In genomic region chr6:16731503-16732018, GRCh38 we compare ENCODE assay signal across 8 cellular contexts. TPM values are rescaled to one million over a fixed set of nuclear protein-coding genes. Genes with fewer than 3 reads are reported as not detected.
DNase-seq lines count a peak whose midpoint lies in the region; ATAC-seq, FAIRE-seq and TF ChIP-seq lines count a peak whose summit lies in the region.

No MANE protein-coding gene starts in this region.

- no peaks in the 10 kb centered on the region for H3K27me3 ChIP-seq in psoas muscle (ENCODE audit: insufficient read depth in 3 of 3, low read length in 2 of 3)

- no peaks in the 10 kb centered on the region for H3K36me3 ChIP-seq in psoas muscle (ENCODE audit: insufficient read depth in 1 of 2, low read depth in 1 of 2)

- H3K27ac ChIP-seq in psoas muscle, result no peak overlapping the region

- no peak for TF ChIP-seq CTCF in GM10248 (IDR thresholded peaks at IDR 0.05; ENCODE audit: control extremely low read depth, extremely low read depth, low read depth, missing control alignments)
- TF ChIP-seq CTCF in psoas muscle (IDR thresholded peaks at IDR 0.05), result no peak

- DNase-seq in GM10248 (ENCODE audit: extremely low spot score), result peak; percentile 41
- DNase-seq in ACHN, result no peak
- no peak for DNase-seq in ecto neural progenitor cell (ENCODE audit: low spot score)
- no peak for DNase-seq in DMS 273 (lab: John Stamatoyannopoulos, UW; ENCODE audit: unreplicated experiment)
- DNase-seq in psoas muscle, result no peak

- in situ Hi-C loops in ACHN (cut with HindIII; ENCODE audit: low pct_ligation_motif_present, low pct_unique_long_range_greater_than_20kb, low sequenced_read_pairs), result no loop called here

- POLR2A ChIA-PET in GM10248 (lab: Yijun Ruan, JAX), result no interaction called here

- H3K9me3 ChIP-seq in psoas muscle, result no peaks in the 10 kb centered on the region

- H3K4me3 ChIP-seq in psoas muscle, result no peak overlapping the region

- ATAC-seq in GM21367 (IDR thresholded peaks at IDR 0.05; ENCODE audit: unreplicated experiment) (peak; percentile 96), HG03565 (IDR thresholded peaks at IDR 0.05; ENCODE audit: unreplicated experiment) (peak; percentile 98), psoas muscle (no peak)

- CTCF ChIA-PET in GM10248 (lab: Yijun Ruan, JAX), result interaction anchor here (1.2 to 2.8 kb wide), 4 partner anchors 13 to 328 kb away, joined by 3 to 10 read pairs (median 4); no protein-coding TSS in a partner anchor

- H3K4me1 ChIP-seq in psoas muscle, result peaks cover 45% of the 10 kb centered on the region

- intact Hi-C loops in psoas muscle (cut with DNase I), result no loop called here

- peak; percentile 18 for FAIRE-seq in colon (lab: Jason Lieb, UNC)

- WGBS in psoas muscle, 3 donors, result 76 to 80% (median 78%) methylated on average over 5 of the region's 5 CpGs

RNA-seq across cellular contexts. Expression of gene ATXN1, which starts 29.7 kb away (rescaled TPM):
- total RNA-seq in psoas muscle, result 10 to 100 TPM; 21.6 to 50.9 (median 38.1) TPM
- polyA plus RNA-seq in psoas muscle, result 1 to 10 TPM; 1.3 to 9.9 (median 5.1) TPM

Comparison
In these comparisons a context has a peak if more than half of its experiments do, and no peak if none do; other contexts are left out.
1. ATAC-seq: peak in GM21367 (single experiment) and HG03565 (single experiment); none in psoas muscle (0 of 4).